10 cellular contexts compared by ENCODE assay signal in the genomic region with DNA sequence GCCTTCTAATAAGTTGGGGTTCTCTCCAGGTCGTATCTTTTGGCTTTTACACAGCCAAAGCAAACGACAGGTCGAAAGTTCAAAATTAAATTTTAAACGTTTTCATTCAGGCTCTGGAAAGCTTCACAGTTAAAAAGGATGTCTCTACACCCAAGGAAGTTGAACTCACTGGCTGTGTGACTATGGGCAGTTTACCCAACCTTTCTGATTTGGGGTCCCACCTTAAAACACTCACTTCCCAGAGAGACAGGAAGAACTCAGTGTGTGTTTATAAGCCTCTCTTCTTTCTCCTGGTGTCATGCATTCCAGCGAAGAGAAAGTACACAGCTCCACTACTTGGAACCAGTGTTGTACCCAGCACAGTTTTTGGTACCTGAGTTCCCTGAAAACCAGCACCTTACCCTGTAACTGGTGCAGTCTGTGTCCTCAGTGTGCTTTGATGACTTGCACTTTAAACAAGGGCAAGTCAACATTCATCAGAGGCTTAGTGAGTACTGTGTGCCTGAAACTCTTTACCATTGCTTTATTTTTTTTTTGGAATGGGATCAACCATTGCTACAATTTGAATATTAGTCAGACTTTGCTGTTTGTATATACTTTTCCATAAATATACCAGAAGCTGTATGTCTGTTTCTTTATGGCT. TPM values are rescaled to one million over a fixed set of nuclear protein-coding genes. Genes with fewer than 3 reads are reported as not detected.
DNase-seq lines count a peak whose midpoint lies in the region; ATAC-seq, FAIRE-seq and TF ChIP-seq lines count a peak whose summit lies in the region.
"Had no signal": no experiment of that assay in that cellular context is flagged by ENCODE, and none has a peak within 500 bp of the region (broad histone marks: within the 10 kb centered on the region; RNA-seq: fewer than 3 reads in every experiment).

No MANE protein-coding gene starts in this region.

- no peak for TF ChIP-seq POLR2A in K562 (conservative IDR thresholded peaks at IDR 0.05)

- peaks cover 22% of the 10 kb centered on the region for H3K4me1 ChIP-seq in CD8-positive, alpha-beta T cell (ENCODE audit: insufficient read depth, low read length)
- H3K4me1 ChIP-seq in KMS-11 (ENCODE audit: low read depth, poor library complexity, severe bottlenecking) (peaks cover 32% of the 10 kb centered on the region), K562 (replicated peaks in 1 of 2; ENCODE audit: control insufficient read depth in 2 of 2, insufficient read depth in 2 of 2, low read length in 2 of 2) (peaks cover 11 to 16% of the 10 kb centered on the region in 2 experiments; a peak in 4 of 5 replicates)

- peaks cover 49% of the 10 kb centered on the region for H3K79me2 ChIP-seq in KMS-11 (ENCODE audit: insufficient read depth, low read depth)
- peaks cover 49% of the 10 kb centered on the region for H3K79me2 ChIP-seq in K562 (ENCODE audit: control insufficient read depth, insufficient read depth, low read length)

- POLR2A ChIA-PET in CD8-positive, alpha-beta T cell (lab: Charles Lee): interaction anchor here (0.7 kb wide), 1 partner anchor 78 kb away, joined by 4 read pairs; the partner anchor contains the start of gene TENT4A
- POLR2A ChIA-PET in K562 (lab: Yijun Ruan, JAX): interaction anchor here (0.6 to 0.9 kb wide), 2 partner anchors 15 to 74 kb away, joined by 3 read pairs; no protein-coding TSS in a partner anchor
- POLR2A ChIA-PET in naive thymus-derived CD8-positive, alpha-beta T cell (lab: Charles Lee): interaction anchor here (1.0 kb wide), 1 partner anchor 256 kb away, joined by 3 read pairs; no protein-coding TSS in a partner anchor

- TSS peak; percentile 47 for BruUV-seq in K562 (replicated peaks; lab: Mats Ljungman, UMichigan)

- intact Hi-C loops in CD8-positive, alpha-beta T cell (cut with DNase I, micrococcal nuclease): loop anchor here (5.0 to 10.0 kb wide), 3 partner anchors 1143 to 1232 kb away; partner anchors contain the start of genes FASTKD3 (in 2 of the 2) and MTRR (in 2 of the 2)
- intact Hi-C loops in K562 (cut with micrococcal nuclease): no loop called here

- CTCF ChIA-PET in CD8-positive, alpha-beta T cell (lab: Charles Lee): interaction anchor here (1.2 kb wide), 1 partner anchor 111 kb away, joined by 5 read pairs; no protein-coding TSS in a partner anchor
- CTCF ChIA-PET in K562 (lab: Yijun Ruan, JAX; ENCODE audit: low intra/inter-chr PET ratio): no interaction called here

- no peak for ATAC-seq in CD8-positive, alpha-beta T cell
- ATAC-seq in K562 (no peak), GM18873 (IDR thresholded peaks at IDR 0.05; ENCODE audit: low FRiP score, unreplicated experiment) (no peak), HG03439 (IDR thresholded peaks at IDR 0.05; ENCODE audit: unreplicated experiment) (no peak)
- no peak for ATAC-seq in naive thymus-derived CD8-positive, alpha-beta T cell

- H3K27me3 ChIP-seq in CD8-positive, alpha-beta T cell (ENCODE audit: insufficient read depth, low read length): no peaks in the 10 kb centered on the region
- H3K27me3 ChIP-seq in KMS-11 (ENCODE audit: insufficient read depth, low read depth): no peaks in the 10 kb centered on the region
- H3K27me3 ChIP-seq in K562 (ENCODE audit: control insufficient read depth in 2 of 2, insufficient read depth in 2 of 2, low read length in 2 of 2): no peaks in the 10 kb centered on the region

- no peaks in the 10 kb centered on the region for H3K9me3 Mint-ChIP-seq in CD8-positive, alpha-beta T cell
- H3K9me3 Mint-ChIP-seq in naive thymus-derived CD8-positive, alpha-beta T cell: no peaks in the 10 kb centered on the region

- H3K27ac ChIP-seq in CD8-positive, alpha-beta T cell (ENCODE audit: low read depth, low read length): no peak overlapping the region
- H3K27ac ChIP-seq in KMS-11 (no peak overlapping the region), K562 (ENCODE audit: extremely low read depth, low read depth, low read length) (no peak overlapping the region)

- TF ChIP-seq EP300 in K562 (IDR thresholded peaks at IDR 0.05; ENCODE audit: low read length): no peak

- H3K27me3 Mint-ChIP-seq in CD8-positive, alpha-beta T cell (ENCODE audit: low read depth): no peaks in the 10 kb centered on the region
- peaks cover 0 to 6% (median 0%) of the 10 kb centered on the region in 5 donors for H3K27me3 Mint-ChIP-seq in naive thymus-derived CD8-positive, alpha-beta T cell

- no peak for DNase-seq in CD8-positive, alpha-beta T cell
- peak in 1 of 4 experiments; percentile 22 for DNase-seq in K562 (ENCODE audit: extremely low read depth in 1 of 4, low spot score in 3 of 4)
- no peak for DNase-seq in naive thymus-derived CD8-positive, alpha-beta T cell
- DNase-seq in NCI-H2029 treated with DMSO at 0.1 percent for 48 hours (lab: John Stamatoyannopoulos, UW): no peak
- no peak for DNase-seq in NCI-H748 treated with DMSO at 0.1 percent for 48 hours (lab: John Stamatoyannopoulos, UW)
- DNase-seq: NCI-H187 treated with DMSO at 0.1 percent for 48 hours had no signal

- 28% methylated on average over 5 of the region's 5 CpGs for WGBS in K562 (ENCODE audit: insufficient coverage, low coverage, missing lambda C conversion rate)

- H4K20me1 ChIP-seq in KMS-11 (ENCODE audit: insufficient read depth): 0 out of 2 replicates have a peak, but pooled peaks cover 5% of the 10 kb centered on the region
- H4K20me1 ChIP-seq in K562 (replicated peaks; ENCODE audit: control insufficient read depth, insufficient read depth, low read length): no peaks in the 10 kb centered on the region; the same call in 1 of the 2 replicates

- H3K4me3 ChIP-seq in CD8-positive, alpha-beta T cell (ENCODE audit: low read depth, low read length): no peak overlapping the region
- H3K4me3 ChIP-seq in KMS-11 (IDR thresholded peaks at IDR 0.05; ENCODE audit: insufficient read depth, low read depth, low read length): no peak overlapping the region
- H3K4me3 ChIP-seq in K562: peak overlapping the region; percentile 27; the same call in 1 of the 2 replicates

- no peak overlapping the region for H3K27ac Mint-ChIP-seq in CD8-positive, alpha-beta T cell
- peak overlapping the region in 3 of 10 donors; percentile 27 to 57 (median 33) for H3K27ac Mint-ChIP-seq in naive thymus-derived CD8-positive, alpha-beta T cell

- FAIRE-seq in K562 (lab: Jason Lieb, UNC): peak; percentile 37
- FAIRE-seq: urothelium cell line had no signal

- no peak overlapping the region for H2AFZ ChIP-seq in KMS-11 (ENCODE audit: low read depth)
- H2AFZ ChIP-seq in K562 (ENCODE audit: low read depth, low read length): no peak overlapping the region

- H3K9me3 ChIP-seq in CD8-positive, alpha-beta T cell (ENCODE audit: low read length): no peaks in the 10 kb centered on the region
- no peaks in the 10 kb centered on the region for H3K9me3 ChIP-seq in K562 (replicated peaks; ENCODE audit: control insufficient read depth, insufficient read depth, low read depth, low read length)

- H3K9me1 ChIP-seq in K562 (ENCODE audit: control insufficient read depth, insufficient read depth, low read length): peaks cover 5% of the 10 kb centered on the region

- H3K9ac ChIP-seq in KMS-11: no peak overlapping the region
- no peak overlapping the region for H3K9ac ChIP-seq in K562 (ENCODE audit: insufficient read depth in 1 of 2, low read depth in 2 of 2, low read length in 2 of 2)

- peaks cover 37% of the 10 kb centered on the region for H3K4me1 Mint-ChIP-seq in CD8-positive, alpha-beta T cell (ENCODE audit: low read depth)
- H3K4me1 Mint-ChIP-seq in naive thymus-derived CD8-positive, alpha-beta T cell: peaks cover 18 to 49% (median 36%) of the 10 kb centered on the region in 4 donors

- peaks cover under 1% of the 10 kb centered on the region for H3K36me3 ChIP-seq in CD8-positive, alpha-beta T cell (ENCODE audit: insufficient read depth, low read length)
- H3K36me3 ChIP-seq in KMS-11 (ENCODE audit: insufficient read depth) (peaks cover 4% of the 10 kb centered on the region; the same call in 1 of the 2 replicates), K562 (ENCODE audit: control insufficient read depth, insufficient read depth, low read length) (peaks cover 27% of the 10 kb centered on the region)

- no peak for TF ChIP-seq RAD21 in K562 (CRISPR knock-in tag; conservative IDR thresholded peaks at IDR 0.05 in 1 of 2, IDR thresholded peaks at IDR 0.05 in 1 of 2)

- peaks cover 25% of the 10 kb centered on the region for H3K36me3 Mint-ChIP-seq in CD8-positive, alpha-beta T cell
- H3K36me3 Mint-ChIP-seq in naive thymus-derived CD8-positive, alpha-beta T cell: peaks cover 0 to 16% (median 2%) of the 10 kb centered on the region in 3 donors

- H3K4me2 ChIP-seq in KMS-11 (peak overlapping the region; percentile 82), K562 (ENCODE audit: insufficient read depth, low read length) (peak overlapping the region; percentile 16; the same call in 1 of the 2 replicates)

- in situ Hi-C loops in K562 (cut with MboI): loop anchor here (5.0 kb wide), 1 partner anchor 82 kb away; no protein-coding TSS in a partner anchor

- no peak for TF ChIP-seq CTCF in CD8-positive, alpha-beta T cell (IDR thresholded peaks at IDR 0.05)
- TF ChIP-seq CTCF in KMS-11 (conservative IDR thresholded peaks at IDR 0.05; ENCODE audit: low read depth, low read length) (no peak), K562 (IDR thresholded peaks at IDR 0.05 in 2 of 3, conservative IDR thresholded peaks at IDR 0.05 in 1 of 3; ENCODE audit: insufficient read depth in 2 of 3, low read depth in 1 of 3, low read length in 3 of 3) (no peak)

- peak overlapping the region; percentile 29 for H3K4me3 Mint-ChIP-seq in CD8-positive, alpha-beta T cell
- peak overlapping the region; percentile 19 to 90 (median 64) for H3K4me3 Mint-ChIP-seq in naive thymus-derived CD8-positive, alpha-beta T cell

RNA-seq across cellular contexts. Expression of gene SRD5A1, which starts 1.7 kb away (rescaled TPM):
- total RNA-seq in CD8-positive, alpha-beta T cell: 1 to 10 TPM; 2.1 to 2.8 TPM
- 18.5 and 18.8 TPM in 2 replicates for total RNA-seq in K562 (2011; cell fraction: chromatin; rRNA removed; ENCODE audit: low replicate concordance)
- total RNA-seq in K562 (2011; cell fraction: nucleolus; rRNA removed): 8.7 and 11.2 TPM in 2 replicates
- 13.9 and 23.4 TPM in 2 replicates for total RNA-seq in K562 (2011; cell fraction: nucleoplasm; rRNA removed)
- 14.4 and 21.2 TPM in 2 replicates for total RNA-seq in K562 (2014; rRNA removed)
- 6.7 and 9.7 TPM in 2 replicates for total RNA-seq in K562 (2014; rRNA removed; fragmentation: Illumina TruSeq; extraction: Trizol)
- total RNA-seq in K562 (2015; rRNA removed; fragmentation: Illumina TruSeq; extraction: Trizol): 5.0 TPM in 2 replicates
- 22.1 and 22.2 TPM in 2 replicates for total RNA-seq in K562 (2021)
- polyA plus RNA-seq in K562 (2011; rRNA removed): 20.0 and 22.6 TPM in 2 replicates
- polyA plus RNA-seq in K562 (2011; cell fraction: cytosol; rRNA removed): 16.3 and 47.6 TPM in 2 replicates
- polyA plus RNA-seq in K562 (2011; cell fraction: nucleus; rRNA removed): 15.9 and 23.7 TPM in 2 replicates
- polyA plus RNA-seq in K562 (2012): 7.2 and 11.9 TPM in 2 replicates
- polyA plus RNA-seq in K562 (2014; fragmentation: Illumina TruSeq; extraction: Trizol): 7.2 and 8.1 TPM in 2 replicates
- 1 to 10 TPM; 1.3 to 1.8 TPM for polyA plus RNA-seq in K562 (2014; fragmentation: Nextera tagmentation; extraction: Ambion mirVana)
- polyA plus RNA-seq in K562 (2014; rRNA removed): 13.7 and 19.0 TPM in 2 replicates
- polyA minus RNA-seq in K562 (2011; rRNA and poly(A)+ RNA removed): 7.1 and 8.6 TPM in 2 replicates
- 5.7 and 7.3 TPM in 2 replicates for polyA minus RNA-seq in K562 (2011; cell fraction: cytosol; rRNA and poly(A)+ RNA removed)
- 6.8 and 9.6 TPM in 2 replicates for polyA minus RNA-seq in K562 (2011; cell fraction: nucleus; rRNA and poly(A)+ RNA removed)
- total RNA-seq in naive thymus-derived CD8-positive, alpha-beta T cell: 1 to 10 TPM; 9.0 to 9.4 TPM
- 1 to 10 TPM; 4.3 to 6.8 (median 4.4) TPM for polyA plus RNA-seq in naive thymus-derived CD8-positive, alpha-beta T cell

RNA-seq across cellular contexts. Expression of gene NSUN2, which starts 2.1 kb away (rescaled TPM):
- total RNA-seq in CD8-positive, alpha-beta T cell: 10 to 100 TPM; 69.6 to 74.3 TPM
- total RNA-seq in K562 (2011; cell fraction: chromatin; rRNA removed; ENCODE audit: low replicate concordance): 302 and 367 TPM in 2 replicates
- 157 and 179 TPM in 2 replicates for total RNA-seq in K562 (2011; cell fraction: nucleolus; rRNA removed)
- 204 and 221 TPM in 2 replicates for total RNA-seq in K562 (2011; cell fraction: nucleoplasm; rRNA removed)
- total RNA-seq in K562 (2014; rRNA removed) (138 and 161 TPM in 2 replicates), K562 (2014; rRNA removed; fragmentation: Illumina TruSeq; extraction: Trizol) (127 and 137 TPM in 2 replicates), K562 (2015; rRNA removed; fragmentation: Illumina TruSeq; extraction: Trizol) (122 and 124 TPM in 2 replicates), K562 (2021) (138 and 160 TPM in 2 replicates)
- polyA plus RNA-seq in K562 (2011; rRNA removed) (97.8 and 118 TPM in 2 replicates), K562 (2014; fragmentation: Illumina TruSeq; extraction: Trizol) (158 and 167 TPM in 2 replicates), K562 (2014; fragmentation: Nextera tagmentation; extraction: Ambion mirVana) (10 to 100 TPM in 1 of 2 experiments, 1 to 10 TPM in 1; 9.2 to 13.6 TPM), K562 (2014; rRNA removed) (153 and 156 TPM in 2 replicates)
- 65.2 and 68.8 TPM in 2 replicates for polyA plus RNA-seq in K562 (2011; cell fraction: cytosol; rRNA removed)
- polyA plus RNA-seq in K562 (2011; cell fraction: nucleus; rRNA removed): 184 and 242 TPM in 2 replicates
- 70.0 and 115 TPM in 2 replicates for polyA plus RNA-seq in K562 (2012)
- polyA minus RNA-seq in K562 (2011; rRNA and poly(A)+ RNA removed): 89.1 and 113 TPM in 2 replicates
- polyA minus RNA-seq in K562 (2011; cell fraction: cytosol; rRNA and poly(A)+ RNA removed): 57.1 and 67.4 TPM in 2 replicates
- 83.1 and 96.6 TPM in 2 replicates for polyA minus RNA-seq in K562 (2011; cell fraction: nucleus; rRNA and poly(A)+ RNA removed)
- total RNA-seq in naive thymus-derived CD8-positive, alpha-beta T cell: 10 to 100 TPM; 84.6 to 86.5 TPM
- polyA plus RNA-seq in naive thymus-derived CD8-positive, alpha-beta T cell: 10 to 100 TPM; 18.3 to 48.7 (median 27.8) TPM
